ENCODE assay signal across 2 cellular contexts in the genomic region with DNA sequence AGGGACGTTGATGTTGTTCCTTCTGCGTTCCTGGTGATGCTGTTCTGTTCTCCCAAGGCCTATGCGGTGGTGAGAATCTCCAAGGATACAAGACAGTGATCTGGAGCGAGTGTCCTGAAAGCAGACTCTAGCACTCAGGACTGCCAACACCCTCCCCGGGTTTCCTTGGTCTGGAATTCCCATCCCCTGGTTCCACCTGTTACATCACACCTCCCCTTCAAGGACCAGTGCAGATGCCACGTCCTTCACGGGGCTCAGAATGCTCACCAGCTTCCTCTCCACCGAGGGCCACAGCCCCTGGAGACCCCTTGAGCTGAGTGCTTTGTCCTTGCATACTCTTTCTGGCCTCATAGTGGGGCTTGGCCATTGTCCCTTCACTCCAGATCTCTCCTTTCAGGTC.
TF ChIP-seq lines count a peak whose summit lies in the region.

No MANE protein-coding gene starts in this region.

TF ChIP-seq in HEK293, 187 proteins besides CTCF, POLR2A, EP300 and RAD21:
- TF ChIP-seq, protein P1, sequence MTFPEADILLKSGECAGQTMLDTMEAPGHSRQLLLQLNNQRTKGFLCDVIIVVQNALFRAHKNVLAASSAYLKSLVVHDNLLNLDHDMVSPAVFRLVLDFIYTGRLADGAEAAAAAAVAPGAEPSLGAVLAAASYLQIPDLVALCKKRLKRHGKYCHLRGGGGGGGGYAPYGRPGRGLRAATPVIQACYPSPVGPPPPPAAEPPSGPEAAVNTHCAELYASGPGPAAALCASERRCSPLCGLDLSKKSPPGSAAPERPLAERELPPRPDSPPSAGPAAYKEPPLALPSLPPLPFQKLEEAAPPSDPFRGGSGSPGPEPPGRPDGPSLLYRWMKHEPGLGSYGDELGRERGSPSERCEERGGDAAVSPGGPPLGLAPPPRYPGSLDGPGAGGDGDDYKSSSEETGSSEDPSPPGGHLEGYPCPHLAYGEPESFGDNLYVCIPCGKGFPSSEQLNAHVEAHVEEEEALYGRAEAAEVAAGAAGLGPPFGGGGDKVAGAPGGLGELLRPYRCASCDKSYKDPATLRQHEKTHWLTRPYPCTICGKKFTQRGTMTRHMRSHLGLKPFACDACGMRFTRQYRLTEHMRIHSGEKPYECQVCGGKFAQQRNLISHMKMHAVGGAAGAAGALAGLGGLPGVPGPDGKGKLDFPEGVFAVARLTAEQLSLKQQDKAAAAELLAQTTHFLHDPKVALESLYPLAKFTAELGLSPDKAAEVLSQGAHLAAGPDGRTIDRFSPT (tag by site-specific recombination; IDR thresholded peaks at IDR 0.05) = no peak
- peak; percentile 55 for TF ChIP-seq SCRT2 (tag by site-specific recombination; IDR thresholded peaks at IDR 0.05)
TF ChIP-seq in HEK293: peak in this region for 1.

TF ChIP-seq in H1, 55 proteins besides CTCF, POLR2A, EP300 and RAD21:
- TF ChIP-seq POU5F1 (IDR thresholded peaks at IDR 0.05; ENCODE audit: low read depth, low read length) = no peak
- no peak for TF ChIP-seq CHD2 (IDR thresholded peaks at IDR 0.05; ENCODE audit: low read length)
- no peak for TF ChIP-seq SIRT6 (IDR thresholded peaks at IDR 0.05; ENCODE audit: low read length)
- no peak for TF ChIP-seq PHF8 (conservative IDR thresholded peaks at IDR 0.05; ENCODE audit: low read depth, low read length)
- no peak for TF ChIP-seq TCF12 (IDR thresholded peaks at IDR 0.05; ENCODE audit: low read depth, low read length)
- TF ChIP-seq RBBP5 (IDR thresholded peaks at IDR 0.05; ENCODE audit: borderline replicate concordance, low read depth, low read length) = no peak
- no peak for TF ChIP-seq ASH2L (IDR thresholded peaks at IDR 0.05; ENCODE audit: low read length)
- TF ChIP-seq SAP30 (IDR thresholded peaks at IDR 0.05; ENCODE audit: insufficient read depth, insufficient replicate concordance, low read length) = no peak
- TF ChIP-seq SRF (IDR thresholded peaks at IDR 0.05; ENCODE audit: low read depth, low read length) = no peak
- TF ChIP-seq RNF2 (IDR thresholded peaks at IDR 0.05; ENCODE audit: borderline replicate concordance, low read depth, low read length, missing control alignments, poor library complexity, severe bottlenecking) = no peak
- TF ChIP-seq CBX8 (IDR thresholded peaks at IDR 0.05; ENCODE audit: borderline replicate concordance, low read depth, low read length) = no peak
- TF ChIP-seq, protein P2, sequence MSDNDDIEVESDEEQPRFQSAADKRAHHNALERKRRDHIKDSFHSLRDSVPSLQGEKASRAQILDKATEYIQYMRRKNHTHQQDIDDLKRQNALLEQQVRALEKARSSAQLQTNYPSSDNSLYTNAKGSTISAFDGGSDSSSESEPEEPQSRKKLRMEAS (IDR thresholded peaks at IDR 0.05) = no peak
- TF ChIP-seq JUN (IDR thresholded peaks at IDR 0.05; ENCODE audit: low read depth, low read length) = no peak
- no peak for TF ChIP-seq KDM1A (IDR thresholded peaks at IDR 0.05; ENCODE audit: borderline replicate concordance, low read length)
